1 cellular context compared by ENCODE assay signal in the genomic region with DNA sequence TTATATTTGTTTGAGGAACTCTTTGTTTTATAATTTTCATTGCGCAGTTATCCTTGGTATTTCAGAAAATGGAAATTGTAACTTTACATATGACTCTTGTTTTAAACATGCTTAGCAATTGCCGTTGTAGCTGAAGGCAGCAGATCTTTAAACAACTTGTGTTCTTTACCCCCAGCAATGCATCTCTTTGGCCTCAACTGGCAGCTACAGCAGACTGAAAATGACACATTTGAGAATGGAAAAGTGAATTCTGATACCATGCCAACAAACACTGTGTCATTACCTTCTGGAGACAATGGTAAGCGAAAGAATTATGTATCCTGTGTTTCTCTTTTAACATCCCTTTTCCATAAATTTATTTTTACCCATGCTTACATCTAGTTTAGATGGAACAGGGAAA.
TF ChIP-seq lines count a peak whose summit lies in the region.

No MANE protein-coding gene starts in this region.

TF ChIP-seq in SK-N-SH treated with all-trans-retinoic acid at 6 μM for 48 hours, 23 proteins besides CTCF, POLR2A, EP300 and RAD21 (continued from another document):
- TF ChIP-seq POU6F1 (CRISPR knock-in tag; IDR thresholded peaks at IDR 0.05; ENCODE audit: borderline replicate concordance, low read depth) (no peak), ZNF8 (CRISPR knock-in tag; IDR thresholded peaks at IDR 0.05) (no peak), ZFP30 (CRISPR knock-in tag; IDR thresholded peaks at IDR 0.05) (no peak), OSR1 (CRISPR knock-in tag; IDR thresholded peaks at IDR 0.05) (no peak), CSDC2 (CRISPR knock-in tag; IDR thresholded peaks at IDR 0.05) (no peak), ZNF565 (CRISPR knock-in tag; conservative IDR thresholded peaks at IDR 0.05; ENCODE audit: low read depth) (no peak)
- TF ChIP-seq, protein P1, sequence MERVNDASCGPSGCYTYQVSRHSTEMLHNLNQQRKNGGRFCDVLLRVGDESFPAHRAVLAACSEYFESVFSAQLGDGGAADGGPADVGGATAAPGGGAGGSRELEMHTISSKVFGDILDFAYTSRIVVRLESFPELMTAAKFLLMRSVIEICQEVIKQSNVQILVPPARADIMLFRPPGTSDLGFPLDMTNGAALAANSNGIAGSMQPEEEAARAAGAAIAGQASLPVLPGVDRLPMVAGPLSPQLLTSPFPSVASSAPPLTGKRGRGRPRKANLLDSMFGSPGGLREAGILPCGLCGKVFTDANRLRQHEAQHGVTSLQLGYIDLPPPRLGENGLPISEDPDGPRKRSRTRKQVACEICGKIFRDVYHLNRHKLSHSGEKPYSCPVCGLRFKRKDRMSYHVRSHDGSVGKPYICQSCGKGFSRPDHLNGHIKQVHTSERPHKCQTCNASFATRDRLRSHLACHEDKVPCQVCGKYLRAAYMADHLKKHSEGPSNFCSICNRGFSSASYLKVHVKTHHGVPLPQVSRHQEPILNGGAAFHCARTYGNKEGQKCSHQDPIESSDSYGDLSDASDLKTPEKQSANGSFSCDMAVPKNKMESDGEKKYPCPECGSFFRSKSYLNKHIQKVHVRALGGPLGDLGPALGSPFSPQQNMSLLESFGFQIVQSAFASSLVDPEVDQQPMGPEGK (CRISPR knock-in tag; IDR thresholded peaks at IDR 0.05; ENCODE audit: borderline replicate concordance): no peak
